17 cellular contexts compared by ENCODE assay signal in genomic region chr15:40420071-40420713, GRCh38. TPM values are rescaled to one million over a fixed set of nuclear protein-coding genes. Genes with fewer than 3 reads are reported as not detected.
A peak's percentile ranks its signal among the peaks of the same experiment; 100 is the strongest.
DNase-seq lines count a peak whose midpoint lies in the region; ATAC-seq and TF ChIP-seq lines count a peak whose summit lies in the region.
"Had no signal": no experiment of that assay in that cellular context is flagged by ENCODE, and none has a peak within 500 bp of the region (broad histone marks: within the 10 kb centered on the region; RNA-seq: fewer than 3 reads in every experiment).

No MANE protein-coding gene starts in this region.

- in situ Hi-C loops in GM13977 (cut with MboI; ENCODE audit: low pct_unique_long_range_greater_than_20kb, low sequenced_read_pairs, unreplicated experiment): loop anchor here (5.0 to 25.0 kb wide), 2 partner anchors 83 to 383 kb away; partner anchors contain the start of gene SRP14

- H3K9me3 ChIP-seq in duodenal mucosa (ENCODE audit: control insufficient read depth in 1 of 2, low read length in 2 of 2): no peaks in the 10 kb centered on the region
- no peaks in the 10 kb centered on the region for H3K9me3 ChIP-seq in mucosa of descending colon
- H3K9me3 ChIP-seq: spleen had no signal

- peak; percentile 19 for ATAC-seq in mucosa of descending colon
- no peak for ATAC-seq in GM21723 (IDR thresholded peaks at IDR 0.05; ENCODE audit: unreplicated experiment)
- ATAC-seq in stimulated activated naive CD8-positive, alpha-beta T cell treated with anti-CD3 and anti-CD28 coated beads, Interleukin-15, Interleukin-2, amounts not matched to agents 100 U/mL and 50 U/mL, for 24 hours: no peak

- TF ChIP-seq CTCF in 22Rv1 (IDR thresholded peaks at IDR 0.05): no peak
- TF ChIP-seq CTCF in mucosa of descending colon (IDR thresholded peaks at IDR 0.05): no peak
- TF ChIP-seq CTCF in GM13977 (IDR thresholded peaks at IDR 0.05; ENCODE audit: extremely low read depth, insufficient read depth, missing control alignments): no peak

- H3K4me1 ChIP-seq in duodenal mucosa (ENCODE audit: control insufficient read depth in 1 of 2, insufficient read depth in 2 of 2, low read length in 2 of 2) (peaks cover 20 to 21% of the 10 kb centered on the region in 2 donors), mucosa of descending colon (ENCODE audit: low read depth) (peaks cover 16% of the 10 kb centered on the region)

- intact Hi-C loops in mucosa of descending colon (cut with DNase I, micrococcal nuclease): no loop called here

- H3K4me3 ChIP-seq in duodenal mucosa (ENCODE audit: low read depth in 1 of 2, low read length in 2 of 2): no peak overlapping the region
- no peak overlapping the region for H3K4me3 ChIP-seq in mucosa of descending colon
- H3K4me3 ChIP-seq: spleen had no signal

- peaks cover 10 to 29% of the 10 kb centered on the region in 2 donors for H3K36me3 ChIP-seq in duodenal mucosa (ENCODE audit: control insufficient read depth in 1 of 2, insufficient read depth in 2 of 2, low read length in 2 of 2)
- H3K36me3 ChIP-seq in mucosa of descending colon (ENCODE audit: low read depth): no peaks in the 10 kb centered on the region

- no peaks in the 10 kb centered on the region for H3K27me3 ChIP-seq in duodenal mucosa (ENCODE audit: control insufficient read depth in 1 of 2, insufficient read depth in 2 of 2, low read length in 2 of 2)
- H3K27me3 ChIP-seq: spleen had no signal

- peak overlapping the region; percentile 10 to 51 for H3K9ac ChIP-seq in duodenal mucosa (ENCODE audit: low read depth in 1 of 2, low read length in 2 of 2)

- peak; percentile 63 for DNase-seq in NCI-H69 (lab: John Stamatoyannopoulos, UW)
- no peak for DNase-seq in mucosa of descending colon
- no peak for DNase-seq in GM13977 (ENCODE audit: low spot score)
- no peak for DNase-seq in COR-L47 (lab: John Stamatoyannopoulos, UW)
- DNase-seq in stimulated activated naive CD8-positive, alpha-beta T cell treated with anti-CD3 and anti-CD28 coated beads, Interleukin-15, Interleukin-2, amounts not matched to agents 100 U/mL and 50 U/mL, for 24 hours: no peak
- DNase-seq: activated effector memory CD4-positive, alpha-beta T cell treated with Interleukin-2 at 50 U/mL for 16 hours; GDM1; KG1; NCI-H1092 treated with DMSO at 0.1 percent for 48 hours; NCI-H2227 treated with DMSO at 0.1 percent for 48 hours; occipital lobe; spleen; stimulated activated naive CD4-positive, alpha-beta T cell; SW 1271 had no signal

- H3K27ac ChIP-seq in 22Rv1 (peak overlapping the region; percentile 94), duodenal mucosa (ENCODE audit: low read depth, low read length) (no peak overlapping the region)

RNA-seq across cellular contexts. Expression of gene IVD, which starts 14.6 kb away (rescaled TPM):
- 10 to 100 TPM; 65.8 to 88.3 (median 74.8) TPM for total RNA-seq in mucosa of descending colon

RNA-seq across cellular contexts. Expression of gene BAHD1, which starts 20.6 kb away (rescaled TPM):
- total RNA-seq in mucosa of descending colon: 10 to 100 TPM; 26.9 to 32.2 (median 31.1) TPM

RNA-seq across cellular contexts. Expression of gene KNSTRN, which starts 37.7 kb away (rescaled TPM):
- total RNA-seq in mucosa of descending colon: 10 to 100 TPM in 2 of 3 donors, 1 to 10 TPM in 1; 9.4 to 16.4 (median 10.5) TPM

RNA-seq across cellular contexts. Expression of gene CHST14, which starts 50.6 kb away (rescaled TPM):
- total RNA-seq in mucosa of descending colon: 10 to 100 TPM in 1 of 3 donors, 1 to 10 TPM in 2; 3.5 to 10.5 (median 4.8) TPM
